8 cellular contexts compared by ENCODE assay signal in the genomic region with DNA sequence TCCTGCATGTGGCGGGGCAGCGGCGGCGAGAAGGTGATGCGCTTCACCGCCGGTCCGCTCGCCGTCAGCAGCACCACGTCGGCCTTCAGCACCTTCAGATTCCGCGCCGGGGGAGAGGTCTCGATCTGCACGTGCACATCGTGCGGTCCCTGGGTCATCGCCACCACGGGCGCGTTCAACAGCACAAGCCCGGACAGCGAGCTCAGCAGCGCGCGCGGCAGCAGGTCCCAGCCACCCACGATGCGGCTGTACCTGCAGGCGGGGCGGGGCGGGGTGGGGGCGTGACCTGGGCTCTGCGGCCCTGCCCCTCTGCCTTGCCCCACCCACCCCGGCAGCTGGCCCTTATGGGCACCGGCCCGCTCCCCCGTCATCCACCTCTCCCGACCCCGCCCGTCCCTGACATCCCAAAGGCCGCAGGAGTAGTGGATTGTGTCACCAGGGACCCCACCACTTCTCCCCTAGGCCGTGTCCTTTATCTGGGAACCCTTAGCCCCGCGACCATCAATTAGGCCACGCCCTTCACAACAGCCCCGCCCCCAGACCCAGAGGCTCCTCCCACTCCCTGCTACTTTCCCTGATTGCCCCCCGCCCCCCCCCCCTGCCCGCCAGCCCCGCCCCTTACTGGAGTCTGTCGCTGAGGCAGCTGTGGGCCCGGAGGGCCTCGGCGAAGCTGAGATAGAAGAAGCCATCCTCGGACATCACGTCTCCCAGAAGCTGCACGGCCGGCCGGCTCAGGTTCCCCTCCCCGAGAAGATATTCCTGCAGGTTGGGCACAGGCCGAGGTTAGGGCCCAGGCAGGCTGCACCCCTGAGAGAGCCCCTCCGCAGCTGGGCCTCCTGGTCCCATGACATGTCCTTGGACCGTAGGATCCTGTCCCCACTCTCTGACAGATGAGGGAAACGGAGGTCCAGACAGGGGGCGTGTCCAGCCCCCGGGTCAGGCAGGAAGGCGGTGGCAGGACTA. TPM values are rescaled to one million over a fixed set of nuclear protein-coding genes. Genes with fewer than 3 reads are reported as not detected.
DNase-seq lines count a peak whose midpoint lies in the region; ATAC-seq, FAIRE-seq and TF ChIP-seq lines count a peak whose summit lies in the region.

No MANE protein-coding gene starts in this region.

- H4K20me1 ChIP-seq in HCT116 (ENCODE audit: insufficient read depth) (no peaks in the 10 kb centered on the region), K562 (replicated peaks; ENCODE audit: control insufficient read depth, insufficient read depth, low read length) (no peaks in the 10 kb centered on the region)

- POLR2A ChIA-PET in HCT116 (lab: Charles Lee) (interaction anchor here (1.3 kb wide), 1 partner anchor 21 kb away, joined by 5 read pairs; no protein-coding TSS in a partner anchor), K562 (lab: Yijun Ruan, JAX) (interaction anchor here (0.6 to 1.6 kb wide), 14 partner anchors 11 to 1567 kb away, joined by 3 to 11 read pairs (median 4); a partner anchor contains a TSS)

- H3K36me3 ChIP-seq in HCT116 (ENCODE audit: control insufficient read depth in 1 of 2, insufficient read depth in 2 of 2, low read length in 2 of 2) (no peaks in the 10 kb centered on the region), K562 (ENCODE audit: control insufficient read depth, insufficient read depth, low read length) (no peaks in the 10 kb centered on the region)

- H3K79me2 ChIP-seq in HCT116 (ENCODE audit: insufficient read depth, low read length) (no peaks in the 10 kb centered on the region), K562 (ENCODE audit: control insufficient read depth, insufficient read depth, low read length) (no peaks in the 10 kb centered on the region)

- H2AFZ ChIP-seq in HCT116 (ENCODE audit: low read depth, low read length, poor library complexity, severe bottlenecking) (no peak overlapping the region), K562 (ENCODE audit: low read depth, low read length) (peak overlapping the region; percentile 100)

- H3K9me1 ChIP-seq in K562 (ENCODE audit: control insufficient read depth, insufficient read depth, low read length): peaks cover 3% of the 10 kb centered on the region

- H3K4me3 ChIP-seq in HCT116 (replicated peaks in 1 of 2; ENCODE audit: low read depth in 1 of 2, low read length in 2 of 2) (peak overlapping the region; percentile 28 to 50), K562 (peak overlapping the region; percentile 47)

- H3K4me1 Mint-ChIP-seq in memory B cell: peaks cover 20% of the 10 kb centered on the region

- TF ChIP-seq POLR2A in HCT116 (IDR thresholded peaks at IDR 0.05; ENCODE audit: borderline replicate concordance, extremely low read depth, insufficient read depth, insufficient read length) (no peak), K562 (conservative IDR thresholded peaks at IDR 0.05) (no peak)

- H3K27me3 Mint-ChIP-seq in memory B cell: peaks cover 4% of the 10 kb centered on the region

- DNase-seq in HCT116 (ENCODE audit: low read depth, low spot score): no peak
- DNase-seq in T-helper 1 cell: peak; percentile 58 to 73 (median 69)
- peak; percentile 86 to 94 (median 94) for DNase-seq in K562 (ENCODE audit: extremely low read depth in 1 of 4, low spot score in 3 of 4)
- DNase-seq in memory B cell (ENCODE audit: low spot score in 2 of 2): peak; percentile 54 to 74
- peak; percentile 38 to 41 for DNase-seq in stimulated activated CD8-positive, alpha-beta memory T cell treated with anti-CD3 and anti-CD28 coated beads, Interleukin-7, amount 100 ng/mL, for 1 hour (ENCODE audit: low read depth in 2 of 2)
- no peak for DNase-seq in HTR-8/SVneo (ENCODE audit: insufficient read length, low spot score)
- no peak for DNase-seq in GOT3 (lab: John Stamatoyannopoulos, UW)

- TF ChIP-seq CTCF in HCT116 (IDR thresholded peaks at IDR 0.05 in 2 of 3, conservative IDR thresholded peaks at IDR 0.05 in 1 of 3; ENCODE audit: borderline replicate concordance in 1 of 3, insufficient read depth in 1 of 3, low read depth in 2 of 3, low read length in 2 of 3) (peak in 1 of 3 experiments; percentile 10; a peak in 1 of 6 replicates), K562 (IDR thresholded peaks at IDR 0.05 in 2 of 3, conservative IDR thresholded peaks at IDR 0.05 in 1 of 3; ENCODE audit: insufficient read depth in 2 of 3, low read depth in 1 of 3, low read length in 3 of 3) (peak in 1 of 3 experiments; percentile 41; a peak in 1 of 6 replicates)

- in situ Hi-C loops in K562 (cut with MboI): loop anchor here (5.0 kb wide), 1 partner anchor 92 kb away; no protein-coding TSS in a partner anchor

- RAD21 ChIA-PET in HCT116 (lab: Charles Lee; ENCODE audit: low non-redundant PET in 1 of 2, low total read pairs in 2 of 2, uncharacterized antibody in 2 of 2, unreplicated experiment in 2 of 2): no interaction called here

- WGBS in K562 (ENCODE audit: insufficient coverage, low coverage, missing lambda C conversion rate): under 1% methylated on average over 34 of the region's 69 CpGs

- TF ChIP-seq EP300 in K562 (IDR thresholded peaks at IDR 0.05; ENCODE audit: low read length): no peak

- BruUV-seq in HCT116 (replicated peaks; lab: Mats Ljungman, UMichigan) (no TSS peak), K562 (replicated peaks; lab: Mats Ljungman, UMichigan) (no TSS peak)

- peak overlapping the region; percentile 56; the same call in 1 of the 2 replicates for H3K27ac ChIP-seq in HCT116 (ENCODE audit: low read depth, low read length)
- H3K27ac ChIP-seq in K562 (ENCODE audit: extremely low read depth, low read depth, low read length): peak overlapping the region; percentile 89

- no peak overlapping the region for H3K27ac Mint-ChIP-seq in memory B cell

- CTCF ChIA-PET in HCT116 (lab: Charles Lee): no interaction called here
- CTCF ChIA-PET in K562 (lab: Yijun Ruan, JAX; ENCODE audit: low intra/inter-chr PET ratio): no interaction called here

- FAIRE-seq in K562 (lab: Jason Lieb, UNC) (peak; percentile 15), HTR-8/SVneo (lab: Jason Lieb, UNC) (no peak)

- no peaks in the 10 kb centered on the region for H3K36me3 Mint-ChIP-seq in memory B cell

- H3K9me3 Mint-ChIP-seq in memory B cell: no peaks in the 10 kb centered on the region

- H3K4me1 ChIP-seq in HCT116 (ENCODE audit: control insufficient read depth in 1 of 2, insufficient read depth in 2 of 2, low read length in 2 of 2): peaks cover 6 to 15% of the 10 kb centered on the region in 2 experiments
- H3K4me1 ChIP-seq in K562 (replicated peaks in 1 of 2; ENCODE audit: control insufficient read depth in 2 of 2, insufficient read depth in 2 of 2, low read length in 2 of 2): peaks cover 12 to 56% of the 10 kb centered on the region in 2 experiments

- ATAC-seq in HCT116 (peak; percentile 91), K562 (peak; percentile 92), memory B cell (ENCODE audit: low read depth) (peak; percentile 83), HG03045 (IDR thresholded peaks at IDR 0.05; ENCODE audit: unreplicated experiment) (no peak)

- H3K9ac ChIP-seq in HCT116 (ENCODE audit: low read length): peak overlapping the region; percentile 43; the same call in 1 of the 2 replicates
- peak overlapping the region; percentile 74 to 90 for H3K9ac ChIP-seq in K562 (ENCODE audit: insufficient read depth in 1 of 2, low read depth in 2 of 2, low read length in 2 of 2)

- intact Hi-C loops in HCT116 (cut with micrococcal nuclease): no loop called here
- intact Hi-C loops in K562 (cut with micrococcal nuclease): no loop called here

- peak overlapping the region; percentile 78 for H3K4me2 ChIP-seq in HCT116 (ENCODE audit: low read length)
- peak overlapping the region; percentile 92 for H3K4me2 ChIP-seq in K562 (ENCODE audit: insufficient read depth, low read length)

- no peak for TF ChIP-seq RAD21 in HCT116 (IDR thresholded peaks at IDR 0.05; ENCODE audit: low read depth)
- no peak; a peak in 1 of 4 replicates for TF ChIP-seq RAD21 in K562 (CRISPR knock-in tag; conservative IDR thresholded peaks at IDR 0.05 in 1 of 2, IDR thresholded peaks at IDR 0.05 in 1 of 2)

- H3K27me3 ChIP-seq in HCT116 (ENCODE audit: insufficient read depth, low read length) (no peaks in the 10 kb centered on the region), K562 (ENCODE audit: control insufficient read depth in 2 of 2, insufficient read depth in 2 of 2, low read length in 2 of 2) (peaks cover 2 to 11% of the 10 kb centered on the region in 2 experiments; a peak in 3 of 5 replicates)

- no peaks in the 10 kb centered on the region for H3K9me2 ChIP-seq in HCT116 (ENCODE audit: insufficient read depth)

- no peaks in the 10 kb centered on the region for H3K9me3 ChIP-seq in HCT116 (ENCODE audit: control insufficient read depth in 1 of 2, insufficient read depth in 1 of 2, low read depth in 1 of 2, low read length in 2 of 2)
- H3K9me3 ChIP-seq in K562 (replicated peaks; ENCODE audit: control insufficient read depth, insufficient read depth, low read depth, low read length): no peaks in the 10 kb centered on the region

- H3K4me3 Mint-ChIP-seq in memory B cell: peak overlapping the region; percentile 72

RNA-seq across cellular contexts. Expression of a gene that starts 6.1 kb away (rescaled TPM):
- total RNA-seq in HCT116 (2021; ENCODE audit: unreplicated experiment) (0.71 TPM), K562 (2014; rRNA removed) (0.90 and 0.95 TPM in 2 replicates), K562 (2014; rRNA removed; fragmentation: Illumina TruSeq; extraction: Trizol) (0.33 TPM in 1 of 2 replicates, not detected in the other), K562 (2015; rRNA removed; fragmentation: Illumina TruSeq; extraction: Trizol) (0.19 and 0.43 TPM in 2 replicates), K562 (2021) (0.55 and 0.76 TPM in 2 replicates)
- 0.57 and 0.85 TPM in 2 replicates for polyA plus RNA-seq in HCT116 (2012)
- 0.93 TPM in 1 of 2 replicates, not detected in the other for total RNA-seq in K562 (2011; cell fraction: chromatin; rRNA removed; ENCODE audit: low replicate concordance)
- 1.8 TPM in 2 replicates for total RNA-seq in K562 (2011; cell fraction: nucleolus; rRNA removed)
- total RNA-seq in K562 (2011; cell fraction: nucleoplasm; rRNA removed): 0.37 and 0.46 TPM in 2 replicates
- polyA plus RNA-seq in K562 (2011; rRNA removed) (0.06 and 0.31 TPM in 2 replicates), K562 (2014; fragmentation: Illumina TruSeq; extraction: Trizol) (0.15 TPM in 1 of 2 replicates, not detected in the other), K562 (2014; fragmentation: Nextera tagmentation; extraction: Ambion mirVana) (under 1 TPM in 1 of 2 experiments, not detected in 1; 0.13 TPM), K562 (2014; rRNA removed) (0.09 and 0.44 TPM in 2 replicates)
- polyA plus RNA-seq in K562 (2011; cell fraction: cytosol; rRNA removed): 0.04 and 0.36 TPM in 2 replicates
- 0.24 and 0.27 TPM in 2 replicates for polyA plus RNA-seq in K562 (2011; cell fraction: nucleus; rRNA removed)
- polyA plus RNA-seq in K562 (2012): 0.50 and 0.56 TPM in 2 replicates
- polyA minus RNA-seq in K562 (2011; rRNA and poly(A)+ RNA removed): 0.11 TPM in 1 of 2 replicates, not detected in the other
- polyA minus RNA-seq in K562 (2011; cell fraction: cytosol; rRNA and poly(A)+ RNA removed): 0.67 and 0.73 TPM in 2 replicates
- 0.67 and 0.81 TPM in 2 replicates for polyA minus RNA-seq in K562 (2011; cell fraction: nucleus; rRNA and poly(A)+ RNA removed)

RNA-seq across cellular contexts. Expression of a gene that starts 13.1 kb away (rescaled TPM):
- total RNA-seq in HCT116 (2021; ENCODE audit: unreplicated experiment) (32.9 TPM), K562 (2014; rRNA removed) (3.8 and 6.8 TPM in 2 replicates), K562 (2014; rRNA removed; fragmentation: Illumina TruSeq; extraction: Trizol) (2.6 and 3.2 TPM in 2 replicates), K562 (2015; rRNA removed; fragmentation: Illumina TruSeq; extraction: Trizol) (2.4 and 3.5 TPM in 2 replicates), K562 (2021) (14.2 and 16.0 TPM in 2 replicates)
- 25.9 and 27.8 TPM in 2 replicates for polyA plus RNA-seq in HCT116 (2012)
- total RNA-seq in K562 (2011; cell fraction: chromatin; rRNA removed; ENCODE audit: low replicate concordance): 34.8 and 78.7 TPM in 2 replicates
- total RNA-seq in K562 (2011; cell fraction: nucleolus; rRNA removed): 40.9 and 43.4 TPM in 2 replicates
- 33.2 and 34.5 TPM in 2 replicates for total RNA-seq in K562 (2011; cell fraction: nucleoplasm; rRNA removed)
- polyA plus RNA-seq in K562 (2011; rRNA removed) (7.4 and 10.5 TPM in 2 replicates), K562 (2014; fragmentation: Illumina TruSeq; extraction: Trizol) (8.7 and 11.7 TPM in 2 replicates), K562 (2014; fragmentation: Nextera tagmentation; extraction: Ambion mirVana) (under 1 TPM; 0.42 to 0.46 TPM), K562 (2014; rRNA removed) (14.7 and 18.2 TPM in 2 replicates)
- polyA plus RNA-seq in K562 (2011; cell fraction: cytosol; rRNA removed): 8.7 and 14.7 TPM in 2 replicates
- polyA plus RNA-seq in K562 (2011; cell fraction: nucleus; rRNA removed): 33.2 and 48.4 TPM in 2 replicates
- polyA plus RNA-seq in K562 (2012): 15.8 and 16.9 TPM in 2 replicates
- 5.7 and 7.2 TPM in 2 replicates for polyA minus RNA-seq in K562 (2011; rRNA and poly(A)+ RNA removed)
- 9.1 and 9.2 TPM in 2 replicates for polyA minus RNA-seq in K562 (2011; cell fraction: cytosol; rRNA and poly(A)+ RNA removed)
- 12.3 and 15.3 TPM in 2 replicates for polyA minus RNA-seq in K562 (2011; cell fraction: nucleus; rRNA and poly(A)+ RNA removed)

RNA-seq across cellular contexts. Expression of a gene that starts 13.5 kb away (rescaled TPM):
- total RNA-seq in HCT116 (2021; ENCODE audit: unreplicated experiment) (70.6 TPM), K562 (2014; rRNA removed) (25.7 and 33.8 TPM in 2 replicates), K562 (2014; rRNA removed; fragmentation: Illumina TruSeq; extraction: Trizol) (5.7 and 6.9 TPM in 2 replicates), K562 (2015; rRNA removed; fragmentation: Illumina TruSeq; extraction: Trizol) (13.5 and 14.4 TPM in 2 replicates), K562 (2021) (50.1 and 50.3 TPM in 2 replicates)
- polyA plus RNA-seq in HCT116 (2012): 49.3 and 54.5 TPM in 2 replicates
- 24.5 and 49.9 TPM in 2 replicates for total RNA-seq in K562 (2011; cell fraction: chromatin; rRNA removed; ENCODE audit: low replicate concordance)
- total RNA-seq in K562 (2011; cell fraction: nucleolus; rRNA removed): 34.3 and 39.9 TPM in 2 replicates
- 26.9 and 29.9 TPM in 2 replicates for total RNA-seq in K562 (2011; cell fraction: nucleoplasm; rRNA removed)
- polyA plus RNA-seq in K562 (2011; rRNA removed) (17.1 and 22.4 TPM in 2 replicates), K562 (2014; fragmentation: Illumina TruSeq; extraction: Trizol) (39.0 and 40.7 TPM in 2 replicates), K562 (2014; fragmentation: Nextera tagmentation; extraction: Ambion mirVana) (1 to 10 TPM; 1.2 TPM), K562 (2014; rRNA removed) (38.2 and 45.4 TPM in 2 replicates)
- polyA plus RNA-seq in K562 (2011; cell fraction: cytosol; rRNA removed): 34.5 and 68.9 TPM in 2 replicates
- polyA plus RNA-seq in K562 (2011; cell fraction: nucleus; rRNA removed): 33.2 and 55.4 TPM in 2 replicates
- 31.8 and 37.6 TPM in 2 replicates for polyA plus RNA-seq in K562 (2012)
- polyA minus RNA-seq in K562 (2011; rRNA and poly(A)+ RNA removed): 7.8 and 10.3 TPM in 2 replicates
- polyA minus RNA-seq in K562 (2011; cell fraction: cytosol; rRNA and poly(A)+ RNA removed): 17.4 and 21.4 TPM in 2 replicates
- polyA minus RNA-seq in K562 (2011; cell fraction: nucleus; rRNA and poly(A)+ RNA removed): 18.2 and 22.4 TPM in 2 replicates

RNA-seq across cellular contexts. Expression of a gene that starts 23.3 kb away (rescaled TPM):
- 129 TPM for total RNA-seq in HCT116 (2021; ENCODE audit: unreplicated experiment)
- 53.4 and 61.0 TPM in 2 replicates for polyA plus RNA-seq in HCT116 (2012)
- 168 and 404 TPM in 2 replicates for total RNA-seq in K562 (2011; cell fraction: chromatin; rRNA removed; ENCODE audit: low replicate concordance)
- 252 and 258 TPM in 2 replicates for total RNA-seq in K562 (2011; cell fraction: nucleolus; rRNA removed)
- 178 and 185 TPM in 2 replicates for total RNA-seq in K562 (2011; cell fraction: nucleoplasm; rRNA removed)
- total RNA-seq in K562 (2014; rRNA removed): 56.0 and 59.3 TPM in 2 replicates
- total RNA-seq in K562 (2014; rRNA removed; fragmentation: Illumina TruSeq; extraction: Trizol): 12.3 and 18.1 TPM in 2 replicates
- total RNA-seq in K562 (2015; rRNA removed; fragmentation: Illumina TruSeq; extraction: Trizol): 25.3 and 29.4 TPM in 2 replicates
- 84.9 and 85.4 TPM in 2 replicates for total RNA-seq in K562 (2021)
- 13.7 and 21.3 TPM in 2 replicates for polyA plus RNA-seq in K562 (2011; rRNA removed)
- 12.2 and 25.9 TPM in 2 replicates for polyA plus RNA-seq in K562 (2011; cell fraction: cytosol; rRNA removed)
- 123 and 164 TPM in 2 replicates for polyA plus RNA-seq in K562 (2011; cell fraction: nucleus; rRNA removed)
- 56.7 and 64.2 TPM in 2 replicates for polyA plus RNA-seq in K562 (2012)
- polyA plus RNA-seq in K562 (2014; fragmentation: Illumina TruSeq; extraction: Trizol): 26.7 and 30.0 TPM in 2 replicates
- 1 to 10 TPM; 2.8 to 3.1 TPM for polyA plus RNA-seq in K562 (2014; fragmentation: Nextera tagmentation; extraction: Ambion mirVana)
- polyA plus RNA-seq in K562 (2014; rRNA removed): 64.0 and 71.3 TPM in 2 replicates
- polyA minus RNA-seq in K562 (2011; rRNA and poly(A)+ RNA removed): 6.7 and 8.2 TPM in 2 replicates
- 22.8 and 136 TPM in 2 replicates for polyA minus RNA-seq in K562 (2011; cell fraction: cytosol; rRNA and poly(A)+ RNA removed)
- polyA minus RNA-seq in K562 (2011; cell fraction: nucleus; rRNA and poly(A)+ RNA removed): 48.2 and 49.9 TPM in 2 replicates

RNA-seq across cellular contexts. Expression of a gene that starts 38.4 kb away (rescaled TPM):
- total RNA-seq in HCT116 (2021; ENCODE audit: unreplicated experiment): 28.2 TPM
- 49.6 and 50.2 TPM in 2 replicates for polyA plus RNA-seq in HCT116 (2012)
- 9.2 and 9.5 TPM in 2 replicates for total RNA-seq in K562 (2011; cell fraction: chromatin; rRNA removed; ENCODE audit: low replicate concordance)
- 5.7 and 9.2 TPM in 2 replicates for total RNA-seq in K562 (2011; cell fraction: nucleolus; rRNA removed)
- 10.9 and 12.4 TPM in 2 replicates for total RNA-seq in K562 (2011; cell fraction: nucleoplasm; rRNA removed)
- total RNA-seq in K562 (2014; rRNA removed): 20.5 and 21.7 TPM in 2 replicates
- 10.8 and 11.1 TPM in 2 replicates for total RNA-seq in K562 (2014; rRNA removed; fragmentation: Illumina TruSeq; extraction: Trizol)
- total RNA-seq in K562 (2015; rRNA removed; fragmentation: Illumina TruSeq; extraction: Trizol): 11.1 and 13.0 TPM in 2 replicates
- total RNA-seq in K562 (2021): 52.4 and 57.6 TPM in 2 replicates
- 3.0 and 5.9 TPM in 2 replicates for polyA plus RNA-seq in K562 (2011; rRNA removed)
- polyA plus RNA-seq in K562 (2011; cell fraction: cytosol; rRNA removed): 4.5 and 8.9 TPM in 2 replicates
- 6.4 and 6.8 TPM in 2 replicates for polyA plus RNA-seq in K562 (2011; cell fraction: nucleus; rRNA removed)
- polyA plus RNA-seq in K562 (2012): 38.4 and 739 TPM in 2 replicates
- polyA plus RNA-seq in K562 (2014; fragmentation: Illumina TruSeq; extraction: Trizol): 30.7 and 53.3 TPM in 2 replicates
- 1 to 10 TPM; 3.8 to 5.2 TPM for polyA plus RNA-seq in K562 (2014; fragmentation: Nextera tagmentation; extraction: Ambion mirVana)
- polyA plus RNA-seq in K562 (2014; rRNA removed): 39.6 and 42.8 TPM in 2 replicates
- 0.74 and 1.9 TPM in 2 replicates for polyA minus RNA-seq in K562 (2011; rRNA and poly(A)+ RNA removed)
- 2.4 and 4.5 TPM in 2 replicates for polyA minus RNA-seq in K562 (2011; cell fraction: cytosol; rRNA and poly(A)+ RNA removed)
- polyA minus RNA-seq in K562 (2011; cell fraction: nucleus; rRNA and poly(A)+ RNA removed): 0.54 and 0.89 TPM in 2 replicates

Comparison
In these comparisons a context has a peak if more than half of its experiments do, and no peak if none do; other contexts are left out.
1. DNase-seq: peak in T-helper 1 cell (5 of 5), K562 (4 of 4), memory B cell (2 of 2) and stimulated activated CD8-positive, alpha-beta memory T cell treated with anti-CD3 and anti-CD28 coated beads, Interleukin-7, amount 100 ng/mL, for 1 hour (2 of 2); none in HCT116 (single experiment), HTR-8/SVneo (single experiment) and GOT3 (single experiment).